ENCODE assay signal across 9 cellular contexts in the genomic region with DNA sequence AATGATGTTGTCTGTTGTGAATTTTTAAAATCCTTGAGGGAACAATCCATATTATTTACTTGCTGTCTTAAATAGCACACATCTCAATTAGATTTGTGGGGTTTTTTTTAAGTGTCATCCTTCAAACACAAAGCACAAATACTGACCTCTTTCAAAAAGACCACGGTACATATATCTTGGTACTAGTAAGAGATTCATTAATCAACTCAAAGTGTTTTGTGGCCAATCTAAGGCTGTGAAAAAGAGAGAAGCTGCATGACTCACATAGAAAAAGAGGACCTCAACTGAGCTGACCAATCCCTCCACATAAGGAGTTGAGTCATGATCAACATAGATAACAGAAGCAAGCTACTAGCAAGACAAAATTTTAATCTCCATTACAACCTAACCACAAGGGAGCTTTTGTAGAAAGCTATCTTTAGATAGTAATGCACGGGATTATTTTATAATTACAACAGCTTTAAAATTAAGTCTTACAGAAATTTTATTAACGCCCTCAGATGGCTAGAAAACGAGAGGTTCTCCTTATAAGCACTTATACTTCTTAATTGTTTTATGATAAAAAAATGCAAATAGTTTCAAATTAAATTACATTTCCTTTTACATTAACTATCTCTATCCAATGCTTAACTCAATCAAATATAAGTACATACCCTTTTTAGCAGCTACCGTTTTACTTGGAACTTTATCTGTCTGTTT.
DNase-seq lines count a peak whose midpoint lies in the region; ATAC-seq and TF ChIP-seq lines count a peak whose summit lies in the region.
"Had no signal": no experiment of that assay in that cellular context is flagged by ENCODE, and none has a peak within 500 bp of the region (broad histone marks: within the 10 kb centered on the region; RNA-seq: fewer than 3 reads in every experiment).

No MANE protein-coding gene starts in this region.

- peak overlapping the region in 6 of 10 donors; percentile 17 to 75 (median 51) for H3K27ac Mint-ChIP-seq in naive thymus-derived CD8-positive, alpha-beta T cell

- in situ Hi-C loops in KBM-7 (cut with MboI; ENCODE audit: low pct_unique_long_range_greater_than_20kb, low sequenced_read_pairs), result no loop called here

- H3K4me1 Mint-ChIP-seq in naive thymus-derived CD8-positive, alpha-beta T cell, result peaks cover 0 to 7% (median 1%) of the 10 kb centered on the region in 4 donors

- TF ChIP-seq CTCF in choroid plexus epithelial cell (conservative IDR thresholded peaks at IDR 0.05; ENCODE audit: low read depth, low read length), result no peak

- no peaks in the 10 kb centered on the region for H3K9me3 Mint-ChIP-seq in naive thymus-derived CD8-positive, alpha-beta T cell

- POLR2A ChIA-PET in naive thymus-derived CD8-positive, alpha-beta T cell (lab: Charles Lee), result no interaction called here

- no peak overlapping the region for H3K4me3 ChIP-seq in choroid plexus epithelial cell (ENCODE audit: low read depth, low read length)
- H3K4me3 ChIP-seq: prostate gland had no signal

- no peaks in the 10 kb centered on the region for H3K27me3 Mint-ChIP-seq in naive thymus-derived CD8-positive, alpha-beta T cell

- H3K4me3 Mint-ChIP-seq in naive thymus-derived CD8-positive, alpha-beta T cell, result no peak overlapping the region

- ATAC-seq in naive thymus-derived CD8-positive, alpha-beta T cell, result no peak
- ATAC-seq in GM19328 (IDR thresholded peaks at IDR 0.05; ENCODE audit: unreplicated experiment) (no peak), GM19035 (IDR thresholded peaks at IDR 0.05; ENCODE audit: unreplicated experiment) (no peak)

- DNase-seq in COLO829 (ENCODE audit: low spot score) (peak; percentile 97), KBM-7 (peak; percentile 73), choroid plexus epithelial cell (ENCODE audit: low read depth) (peak; percentile 95), DMS153 treated with DMSO at 0.1 percent for 48 hours (lab: John Stamatoyannopoulos, UW; ENCODE audit: unreplicated experiment) (no peak), NAMALWA (ENCODE audit: low spot score) (no peak)
- no peak for DNase-seq in naive thymus-derived CD8-positive, alpha-beta T cell

- peaks cover 0 to 90% (median 21%) of the 10 kb centered on the region in 3 donors for H3K36me3 Mint-ChIP-seq in naive thymus-derived CD8-positive, alpha-beta T cell

Comparison
In these comparisons a context has a peak if more than half of its experiments do, and no peak if none do; other contexts are left out.
1. DNase-seq: peak in COLO829 (single experiment), KBM-7 (single experiment) and choroid plexus epithelial cell (single experiment); none in naive thymus-derived CD8-positive, alpha-beta T cell (0 of 10), DMS153 treated with DMSO at 0.1 percent for 48 hours (single experiment) and NAMALWA (single experiment).